ENCODE assay signal across 19 cellular contexts in the genomic region with DNA sequence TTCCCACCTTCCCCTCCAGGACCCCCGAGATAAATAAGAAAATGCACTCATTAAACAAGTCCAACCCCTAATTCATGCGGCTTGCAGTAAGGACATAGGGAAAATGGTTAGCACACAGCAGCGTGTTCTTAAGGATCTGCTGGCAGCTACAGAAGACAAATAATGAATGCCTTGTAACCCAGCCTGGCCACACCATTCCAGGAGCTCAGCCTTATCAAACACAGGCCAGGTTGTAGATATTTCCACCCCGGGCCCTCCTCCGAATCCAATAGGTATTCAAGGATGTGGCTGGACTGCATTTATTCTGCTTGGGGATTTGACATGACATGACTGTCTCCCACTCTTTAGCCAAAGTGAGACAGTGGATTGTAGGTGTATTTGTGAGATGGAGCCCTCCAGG.
DNase-seq lines count a peak whose midpoint lies in the region; ATAC-seq and TF ChIP-seq lines count a peak whose summit lies in the region.
"Had no signal": no experiment of that assay in that cellular context is flagged by ENCODE, and none has a peak within 500 bp of the region (broad histone marks: within the 10 kb centered on the region; RNA-seq: fewer than 3 reads in every experiment).

No MANE protein-coding gene starts in this region.

- TF ChIP-seq POLR2A in stomach (IDR thresholded peaks at IDR 0.05), result no peak

- peaks cover 0 to 8% of the 10 kb centered on the region in 2 donors for H3K36me3 Mint-ChIP-seq in CD4-positive, alpha-beta memory T cell
- no peaks in the 10 kb centered on the region for H3K36me3 Mint-ChIP-seq in T-cell
- H3K36me3 Mint-ChIP-seq in naive thymus-derived CD8-positive, alpha-beta T cell, result no peaks in the 10 kb centered on the region

- H3K9me3 Mint-ChIP-seq in CD4-positive, alpha-beta memory T cell, result no peaks in the 10 kb centered on the region
- no peaks in the 10 kb centered on the region for H3K9me3 Mint-ChIP-seq in T-cell
- H3K9me3 Mint-ChIP-seq in naive thymus-derived CD8-positive, alpha-beta T cell, result no peaks in the 10 kb centered on the region

- POLR2A ChIA-PET in CD4-positive, alpha-beta memory T cell (lab: Charles Lee; ENCODE audit: partially characterized antibody), result no interaction called here
- POLR2A ChIA-PET in T-cell (lab: Charles Lee), result no interaction called here
- POLR2A ChIA-PET in naive thymus-derived CD8-positive, alpha-beta T cell (lab: Charles Lee), result no interaction called here

- H3K4me3 Mint-ChIP-seq in CD4-positive, alpha-beta memory T cell, result no peak overlapping the region
- no peak overlapping the region for H3K4me3 Mint-ChIP-seq in T-cell
- H3K4me3 Mint-ChIP-seq in naive thymus-derived CD8-positive, alpha-beta T cell, result no peak overlapping the region

- H3K4me3 ChIP-seq in CD4-positive, alpha-beta memory T cell (ENCODE audit: low read length in 2 of 2), result no peak overlapping the region
- H3K4me3 ChIP-seq in stomach, result no peak overlapping the region
- H3K4me3 ChIP-seq: BLaER1 had no signal

- no peaks in the 10 kb centered on the region for H3K9me3 ChIP-seq in CD4-positive, alpha-beta memory T cell (ENCODE audit: control insufficient read depth in 1 of 2, low read length in 2 of 2)
- no peaks in the 10 kb centered on the region for H3K9me3 ChIP-seq in stomach
- H3K9me3 ChIP-seq: BLaER1 had no signal

- no peak for TF ChIP-seq EP300 in stomach (IDR thresholded peaks at IDR 0.05)

- no peaks in the 10 kb centered on the region for H3K36me3 ChIP-seq in CD4-positive, alpha-beta memory T cell (ENCODE audit: insufficient read depth, low read length)
- no peaks in the 10 kb centered on the region for H3K36me3 ChIP-seq in stomach

- TF ChIP-seq CTCF in stomach (IDR thresholded peaks at IDR 0.05), result no peak

- DNase-seq in CD4-positive, alpha-beta memory T cell, result no peak
- no peak for DNase-seq in T-cell
- DNase-seq in naive thymus-derived CD8-positive, alpha-beta T cell, result no peak
- peak; percentile 54 for DNase-seq in stomach
- no peak for DNase-seq in LoVo (ENCODE audit: low spot score)
- DNase-seq in NCI-H1436 (lab: John Stamatoyannopoulos, UW), result no peak
- DNase-seq: DMS53; GF-D8; KG1; NCI-H1105; NCI-H2029 treated with DMSO at 0.1 percent for 48 hours; NCI-H226; NCI-H524; NCI-H774; NK-92 treated with Interleukin-12 subunit alpha and Interleukin-12 subunit beta, amount 100 ng/mL, for 24 hours had no signal

- intact Hi-C loops in CD4-positive, alpha-beta memory T cell (cut with micrococcal nuclease), result no loop called here
- intact Hi-C loops in stomach (cut with DNase I; ENCODE audit: low total_unique reads), result loop anchor here (10.0 kb wide), 1 partner anchor 82 kb away; no protein-coding TSS in a partner anchor

- H3K27ac ChIP-seq in CD4-positive, alpha-beta memory T cell (ENCODE audit: low read depth, low read length), result no peak overlapping the region
- no peak overlapping the region for H3K27ac ChIP-seq in stomach
- H3K27ac ChIP-seq: BLaER1, HL-60 had no signal

- WGBS in stomach, 5 donors, result 31 to 78% (median 44%) methylated on average over 5 of the region's 5 CpGs

- H3K4me1 Mint-ChIP-seq in CD4-positive, alpha-beta memory T cell, result peaks cover 31 to 70% (median 50%) of the 10 kb centered on the region in 4 donors
- H3K4me1 Mint-ChIP-seq in T-cell, result peaks cover 30 to 57% (median 53%) of the 10 kb centered on the region in 3 donors
- H3K4me1 Mint-ChIP-seq in naive thymus-derived CD8-positive, alpha-beta T cell, result peaks cover 25 to 39% (median 36%) of the 10 kb centered on the region in 4 donors

- CTCF ChIA-PET in CD4-positive, alpha-beta memory T cell (lab: Charles Lee; ENCODE audit: partially characterized antibody), result interaction anchor here (0.8 to 1.2 kb wide), 3 partner anchors 15 to 331 kb away, joined by 3 read pairs; no protein-coding TSS in a partner anchor
- CTCF ChIA-PET in T-cell (lab: Charles Lee), result no interaction called here

- H3K27me3 ChIP-seq in CD4-positive, alpha-beta memory T cell (ENCODE audit: insufficient read depth, low read length), result no peaks in the 10 kb centered on the region
- no peaks in the 10 kb centered on the region for H3K27me3 ChIP-seq in stomach
- H3K27me3 ChIP-seq: BLaER1 had no signal

- peaks cover 7% of the 10 kb centered on the region for H3K4me1 ChIP-seq in CD4-positive, alpha-beta memory T cell (ENCODE audit: insufficient read depth, low read length)
- peaks cover 15 to 57% (median 40%) of the 10 kb centered on the region in 4 donors for H3K4me1 ChIP-seq in stomach

- peak overlapping the region in 6 of 7 donors; percentile 19 to 74 (median 66) for H3K27ac Mint-ChIP-seq in CD4-positive, alpha-beta memory T cell
- H3K27ac Mint-ChIP-seq in T-cell, result peak overlapping the region; percentile 25 to 68
- H3K27ac Mint-ChIP-seq in naive thymus-derived CD8-positive, alpha-beta T cell, result peak overlapping the region in 7 of 10 donors; percentile 4 to 93 (median 40)

- H3K27me3 Mint-ChIP-seq in CD4-positive, alpha-beta memory T cell, result no peaks in the 10 kb centered on the region
- no peaks in the 10 kb centered on the region for H3K27me3 Mint-ChIP-seq in T-cell
- H3K27me3 Mint-ChIP-seq in naive thymus-derived CD8-positive, alpha-beta T cell, result no peaks in the 10 kb centered on the region

- ATAC-seq in T-cell (replicated peaks in 1 of 4), result no peak
- no peak for ATAC-seq in naive thymus-derived CD8-positive, alpha-beta T cell
- ATAC-seq in HG02610 (IDR thresholded peaks at IDR 0.05; ENCODE audit: unreplicated experiment), result no peak
- ATAC-seq: SK-N-SH treated with all-trans-retinoic acid at 6 μM for 48 hours had no signal
